ENCODE assay signal across 8 cellular contexts in the genomic region with DNA sequence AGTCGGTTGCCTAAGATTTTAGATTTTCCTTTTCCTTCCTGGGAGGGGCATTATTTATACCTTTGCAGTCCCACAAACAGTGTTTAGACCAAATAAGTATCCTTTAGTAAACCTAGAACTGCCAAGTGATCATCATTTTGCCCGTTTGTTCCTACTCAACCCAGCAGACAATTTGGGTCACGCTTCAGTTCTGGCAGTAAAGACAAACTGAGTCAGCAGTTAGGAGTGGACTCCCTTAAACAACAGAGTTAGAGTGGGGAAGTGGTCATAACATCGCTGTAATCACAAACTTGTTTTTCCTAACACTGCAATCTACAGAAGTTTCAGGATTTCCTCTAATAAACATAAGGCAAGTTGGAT. TPM values are rescaled to one million over a fixed set of nuclear protein-coding genes. Genes with fewer than 3 reads are reported as not detected.
DNase-seq lines count a peak whose midpoint lies in the region; ATAC-seq, FAIRE-seq and TF ChIP-seq lines count a peak whose summit lies in the region.

No MANE protein-coding gene starts in this region.

- H3K9me3 ChIP-seq in AG04450 (ENCODE audit: control insufficient read depth, insufficient read depth, low read length) (no peaks in the 10 kb centered on the region), ectodermal cell (ENCODE audit: control insufficient read depth, low read length) (no peaks in the 10 kb centered on the region), mononuclear cell (ENCODE audit: low read depth, low read length) (no peaks in the 10 kb centered on the region)

- ATAC-seq in GM21381 (IDR thresholded peaks at IDR 0.05; ENCODE audit: unreplicated experiment), result no peak
- no peak for ATAC-seq in GM18505 (IDR thresholded peaks at IDR 0.05; ENCODE audit: unreplicated experiment)

- H3K4me3 ChIP-seq in AG04450 (ENCODE audit: low read depth, low read length), result peak overlapping the region; percentile 78
- H3K4me3 ChIP-seq in ectodermal cell (ENCODE audit: insufficient read depth, low read depth, low read length), result peak overlapping the region; percentile 80
- peak overlapping the region; percentile 50 for H3K4me3 ChIP-seq in mononuclear cell (ENCODE audit: low read length)

- no peak for DNase-seq in AG04450 (ENCODE audit: low read depth, low spot score)
- DNase-seq in M059J (ENCODE audit: low read depth), result peak; percentile 36
- DNase-seq in GM12891 (ENCODE audit: insufficient read length, low spot score), result no peak
- no peak for DNase-seq in iPS-NIHi11 (ENCODE audit: low spot score)

- H3K4me1 ChIP-seq in ectodermal cell (ENCODE audit: control insufficient read depth, insufficient read depth, low read length) (peaks cover 5% of the 10 kb centered on the region), mononuclear cell (ENCODE audit: insufficient read depth, low read length) (peaks cover 23% of the 10 kb centered on the region)

- H3K36me3 ChIP-seq in ectodermal cell (ENCODE audit: control insufficient read depth, insufficient read depth, low read length), result no peaks in the 10 kb centered on the region

- POLR2A ChIA-PET in AG04450 (lab: Yijun Ruan, JAX), result interaction anchor here (0.7 to 1.5 kb wide), 4 partner anchors 18 to 276 kb away, joined by 3 to 7 read pairs (median 3); no protein-coding TSS in a partner anchor

- H3K27ac ChIP-seq in AG04450 (ENCODE audit: low read depth, low read length) (peak overlapping the region; percentile 81), ectodermal cell (ENCODE audit: insufficient read depth, low read depth, low read length, poor library complexity, severe bottlenecking) (no peak overlapping the region)

- no peak for TF ChIP-seq CTCF in AG04450 (IDR thresholded peaks at IDR 0.05; ENCODE audit: low read depth, low read length)

- WGBS in ectodermal cell, 2 experiments, result 12 to 13% methylated on average over 4 of the region's 4 CpGs

- CTCF ChIA-PET in AG04450 (lab: Charles Lee), result interaction anchor here (0.6 to 1.9 kb wide), 3 partner anchors 217 to 389 kb away, joined by 4 to 16 read pairs (median 5); no protein-coding TSS in a partner anchor

- TF ChIP-seq POLR2A in GM12891 (IDR thresholded peaks at IDR 0.05; ENCODE audit: low read depth, low read length) (no peak), GM18505 (IDR thresholded peaks at IDR 0.05; ENCODE audit: borderline replicate concordance, extremely low read depth, insufficient read depth, insufficient read length) (no peak)

- H3K27me3 ChIP-seq in AG04450 (ENCODE audit: control insufficient read depth, insufficient read depth, low read length), result no peaks in the 10 kb centered on the region
- H3K27me3 ChIP-seq in ectodermal cell (ENCODE audit: control insufficient read depth, insufficient read depth, low read length, poor library complexity, severe bottlenecking), result peaks cover 4% of the 10 kb centered on the region
- H3K27me3 ChIP-seq in mononuclear cell (ENCODE audit: insufficient read depth, low read length), result peaks cover 24% of the 10 kb centered on the region

- no peak for FAIRE-seq in GM12891 (lab: Jason Lieb, UNC)

TF ChIP-seq in GM12891, 5 proteins besides CTCF, POLR2A, EP300 and RAD21:
- TF ChIP-seq PAX5 (IDR thresholded peaks at IDR 0.05; ENCODE audit: insufficient read depth, low read length, severe bottlenecking), result no peak
- no peak for TF ChIP-seq POLR2AphosphoS5 (IDR thresholded peaks at IDR 0.05; ENCODE audit: low read depth, low read length)
- no peak for TF ChIP-seq POU2F2 (IDR thresholded peaks at IDR 0.05; ENCODE audit: low read depth, low read length)
- TF ChIP-seq SPI1 (IDR thresholded peaks at IDR 0.05; ENCODE audit: low read depth, low read length), result no peak
- no peak for TF ChIP-seq TAF1 (IDR thresholded peaks at IDR 0.05; ENCODE audit: low read depth, low read length)

RNA-seq across cellular contexts. Expression of a gene that starts 0.8 kb away (rescaled TPM):
- polyA plus RNA-seq in AG04450 (2011; rRNA removed), result 30.6 and 31.5 TPM in 2 replicates
- 161 and 180 TPM in 2 replicates for polyA minus RNA-seq in AG04450 (2011; rRNA and poly(A)+ RNA removed)
- total RNA-seq in M059J (2014; rRNA removed; shearing (Covaris generic)), result 12.2 and 20.9 TPM in 2 replicates
- polyA plus RNA-seq in ectodermal cell (2013, experiment 1 of 4), result 17.2 TPM
- 22.0 TPM for polyA plus RNA-seq in ectodermal cell (2013, experiment 2 of 4)
- polyA plus RNA-seq in ectodermal cell (2013, experiment 3 of 4), result 16.8 TPM
- 25.5 TPM for polyA plus RNA-seq in ectodermal cell (2013, experiment 4 of 4)
- 18.1 TPM for total RNA-seq in mononuclear cell
- polyA plus RNA-seq in GM12891 (2012; ENCODE audit: low read depth, missing spikeins), result 0.04 TPM
